18 cellular contexts compared by ENCODE assay signal in the genomic region with DNA sequence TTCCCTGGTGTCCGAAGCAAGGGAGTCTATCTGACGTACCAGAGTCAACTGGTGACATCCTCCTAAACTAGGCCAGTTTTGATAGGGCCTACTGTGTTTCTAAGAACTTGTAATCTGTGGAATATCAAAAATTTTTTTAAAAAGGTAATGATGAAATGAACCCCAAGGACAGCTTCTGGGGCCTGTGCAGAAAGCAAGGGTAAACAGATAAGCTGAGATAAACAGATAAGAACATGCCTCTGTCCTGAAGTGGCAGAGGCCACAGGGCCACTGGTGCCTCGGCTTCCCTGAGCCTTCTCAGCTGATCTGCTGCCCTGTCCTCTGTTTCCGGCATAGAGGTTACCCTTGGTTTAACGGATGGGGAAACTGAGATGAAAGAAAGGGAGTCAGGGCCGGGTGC.
"Had no signal": no experiment of that assay in that cellular context is flagged by ENCODE, and none has a peak within 500 bp of the region (broad histone marks: within the 10 kb centered on the region; RNA-seq: fewer than 3 reads in every experiment).

No MANE protein-coding gene starts in this region.

- H3K4me3 ChIP-seq: colonic mucosa, pancreas, thyroid gland, uterus had no signal

- H3K27ac Mint-ChIP-seq: activated CD4-positive, alpha-beta memory T cell treated with anti-CD3 and anti-CD28 coated beads for 36 hours; activated naive CD8-positive, alpha-beta T cell treated with anti-CD3 and anti-CD28 coated beads, Interleukin-2, amount 10 ng/mL, durations not matched to agents 7 days and 5 days had no signal

- H3K4me3 Mint-ChIP-seq: activated CD4-positive, alpha-beta memory T cell treated with anti-CD3 and anti-CD28 coated beads for 36 hours; activated naive CD8-positive, alpha-beta T cell treated with anti-CD3 and anti-CD28 coated beads, Interleukin-2, amount 10 ng/mL, durations not matched to agents 7 days and 5 days; central memory CD8-positive, alpha-beta T cell; naive thymus-derived CD8-positive, alpha-beta T cell had no signal

- DNase-seq: activated CD4-positive, alpha-beta memory T cell treated with anti-CD3 and anti-CD28 coated beads for 36 hours; activated naive CD8-positive, alpha-beta T cell treated with anti-CD3 and anti-CD28 coated beads, Interleukin-2, amount 10 ng/mL, durations not matched to agents 7 days and 5 days; colonic mucosa; head of caudate nucleus; kidney glomerular epithelial cell; left ventricle myocardium superior; mesenchymal stem cell; naive thymus-derived CD8-positive, alpha-beta T cell; pancreas; stimulated activated CD4-positive, alpha-beta T cell treated with anti-CD3 and anti-CD28 coated beads, Interleukin-12 subunit alpha, Interleukin-12 subunit beta, amount 100 ng/mL, for 4 hours; stimulated activated CD4-positive, alpha-beta T cell treated with anti-CD3 and anti-CD28 coated beads, Interleukin-1b, Interleukin-23, amount 100 ng/mL, for 48 hours; stimulated activated CD8-positive, alpha-beta memory T cell treated with anti-CD3 and anti-CD28 coated beads, Interleukin-4, amount 100 ng/mL, for 48 hours; stimulated activated naive CD4-positive, alpha-beta T cell; thyroid gland; uterus had no signal

- ATAC-seq: left ventricle myocardium superior; naive thymus-derived CD8-positive, alpha-beta T cell; pancreas had no signal

- H3K36me3 ChIP-seq: colonic mucosa, pancreas, thyroid gland, uterus had no signal

- H3K27ac ChIP-seq: colonic mucosa, pancreas, uterus had no signal

- H3K27me3 ChIP-seq: colonic mucosa, pancreas, thyroid gland, uterus had no signal

- H3K4me1 ChIP-seq: colonic mucosa, pancreas had no signal

- H3K9me3 ChIP-seq: colonic mucosa, pancreas, thyroid gland, uterus had no signal

- H3K9me3 Mint-ChIP-seq: activated CD4-positive, alpha-beta memory T cell treated with anti-CD3 and anti-CD28 coated beads for 36 hours; activated naive CD8-positive, alpha-beta T cell treated with anti-CD3 and anti-CD28 coated beads, Interleukin-2, amount 10 ng/mL, durations not matched to agents 7 days and 5 days; central memory CD8-positive, alpha-beta T cell; naive thymus-derived CD8-positive, alpha-beta T cell had no signal

- FAIRE-seq: endometrium, frontal cortex, pancreas had no signal

- H3K27me3 Mint-ChIP-seq: activated CD4-positive, alpha-beta memory T cell treated with anti-CD3 and anti-CD28 coated beads for 36 hours; activated naive CD8-positive, alpha-beta T cell treated with anti-CD3 and anti-CD28 coated beads, Interleukin-2, amount 10 ng/mL, durations not matched to agents 7 days and 5 days; central memory CD8-positive, alpha-beta T cell; naive thymus-derived CD8-positive, alpha-beta T cell had no signal

- H3K36me3 Mint-ChIP-seq: activated CD4-positive, alpha-beta memory T cell treated with anti-CD3 and anti-CD28 coated beads for 36 hours; naive thymus-derived CD8-positive, alpha-beta T cell had no signal
